In genomic region chr2:23636412-23636811, GRCh38 we compare ENCODE assay signal across 10 cellular contexts.
DNase-seq lines count a peak whose midpoint lies in the region; ATAC-seq, FAIRE-seq and TF ChIP-seq lines count a peak whose summit lies in the region.
"Had no signal": no experiment of that assay in that cellular context is flagged by ENCODE, and none has a peak within 500 bp of the region (broad histone marks: within the 10 kb centered on the region; RNA-seq: fewer than 3 reads in every experiment).

No MANE protein-coding gene starts in this region.

- peaks cover 9% of the 10 kb centered on the region; the same call in 1 of the 2 replicates for H3K36me3 Mint-ChIP-seq in HFFc6 (ENCODE audit: low read depth)

- CTCF ChIA-PET in A673 (lab: Charles Lee) = interaction anchor here (0.7 kb wide), 1 partner anchor 283 kb away, joined by 3 read pairs; no protein-coding TSS in a partner anchor

- H3K27me3 ChIP-seq in A673 (replicated peaks; ENCODE audit: insufficient read depth, low read depth, low read length, poor library complexity) = no peaks in the 10 kb centered on the region
- no peaks in the 10 kb centered on the region for H3K27me3 ChIP-seq in bronchial epithelial cell (ENCODE audit: control insufficient read depth, insufficient read depth, low read length)

- ATAC-seq in left lobe of liver = peak; percentile 49
- no peak for ATAC-seq in HG03108 (IDR thresholded peaks at IDR 0.05; ENCODE audit: unreplicated experiment)

- BruUV-seq in A673 (replicated peaks; lab: Mats Ljungman, UMichigan) = no TSS peak

- H3K4me3 ChIP-seq in A673 (ENCODE audit: low read depth, low read length, poor library complexity, severe bottlenecking) = no peak overlapping the region
- H3K4me3 ChIP-seq in bronchial epithelial cell (ENCODE audit: low read depth, low read length) = no peak overlapping the region

- POLR2A ChIA-PET in A673 (lab: Charles Lee; ENCODE audit: low non-redundant PET) = no interaction called here

- FAIRE-seq in bronchial epithelial cell (lab: Jason Lieb, UNC) = no peak

- no peaks in the 10 kb centered on the region for H3K9me3 Mint-ChIP-seq in HFFc6

- H3K4me1 ChIP-seq in A673 (ENCODE audit: insufficient read depth, low read length, poor library complexity, severe bottlenecking) = peaks cover 12% of the 10 kb centered on the region

- H3K27ac ChIP-seq in A673 (ENCODE audit: low read depth, low read length, poor library complexity, severe bottlenecking) = no peak overlapping the region

- H3K36me3 ChIP-seq in A673 (ENCODE audit: insufficient read depth, low read length, poor library complexity, severe bottlenecking) (no peaks in the 10 kb centered on the region), bronchial epithelial cell (ENCODE audit: control insufficient read depth, insufficient read depth, low read length) (no peaks in the 10 kb centered on the region)

- peak overlapping the region; percentile 92 for H3K27ac Mint-ChIP-seq in HFFc6

- intact Hi-C loops in A673 (cut with micrococcal nuclease; ENCODE audit: unreplicated experiment) = no loop called here
- intact Hi-C loops in head of caudate nucleus (cut with DNase I) = no loop called here

- TF ChIP-seq CTCF in A673 (conservative IDR thresholded peaks at IDR 0.05; ENCODE audit: low read depth, low read length) = peak; percentile 47
- peak; percentile 62 for TF ChIP-seq CTCF in HFFc6 (IDR thresholded peaks at IDR 0.05)
- TF ChIP-seq CTCF in bronchial epithelial cell (IDR thresholded peaks at IDR 0.05; ENCODE audit: insufficient read depth, low read length, severe bottlenecking) = peak; percentile 36

- peak overlapping the region; percentile 29 for H3K4me3 Mint-ChIP-seq in HFFc6

- H3K4me1 Mint-ChIP-seq in HFFc6 (ENCODE audit: low read depth) = peaks cover 17% of the 10 kb centered on the region

- no peaks in the 10 kb centered on the region for H3K9me3 ChIP-seq in A673 (ENCODE audit: low read depth, low read length, poor library complexity, severe bottlenecking)

- peaks cover 2% of the 10 kb centered on the region for H3K27me3 Mint-ChIP-seq in HFFc6 (ENCODE audit: insufficient read depth)

- DNase-seq in A673 (ENCODE audit: low spot score) (peak; percentile 49), HFFc6 (peak; percentile 24), bronchial epithelial cell (ENCODE audit: low read depth) (no peak), left lobe of liver (ENCODE audit: low spot score) (no peak), NCI-H187 treated with DMSO at 0.1 percent for 48 hours (lab: John Stamatoyannopoulos, UW) (no peak), NCI-H526 treated with DMSO at 0.1 percent for 48 hours (lab: John Stamatoyannopoulos, UW) (no peak), head of caudate nucleus (no peak)
- DNase-seq: activated naive CD4-positive, alpha-beta T cell treated with anti-CD3 and anti-CD28 coated beads, Interleukin-2, amount 50 U/mL, for 16 hours; stimulated activated CD4-positive, alpha-beta T cell treated with anti-CD3 and anti-CD28 coated beads, Interleukin-4, amount 100 ng/mL, for 1 hour had no signal

Comparison
In these comparisons a context has a peak if more than half of its experiments do, and no peak if none do; other contexts are left out.
1. DNase-seq: peak in A673 (single experiment) and HFFc6 (single experiment); none in bronchial epithelial cell (single experiment), left lobe of liver (single experiment), NCI-H187 treated with DMSO at 0.1 percent for 48 hours (single experiment), NCI-H526 treated with DMSO at 0.1 percent for 48 hours (single experiment) and head of caudate nucleus (0 of 42).
2. Peak in every context shown above with its lines, with median percentiles within 50 percentile points of each other: CTCF ChIP-seq.